ENCODE assay signal across 8 cellular contexts in the genomic region with DNA sequence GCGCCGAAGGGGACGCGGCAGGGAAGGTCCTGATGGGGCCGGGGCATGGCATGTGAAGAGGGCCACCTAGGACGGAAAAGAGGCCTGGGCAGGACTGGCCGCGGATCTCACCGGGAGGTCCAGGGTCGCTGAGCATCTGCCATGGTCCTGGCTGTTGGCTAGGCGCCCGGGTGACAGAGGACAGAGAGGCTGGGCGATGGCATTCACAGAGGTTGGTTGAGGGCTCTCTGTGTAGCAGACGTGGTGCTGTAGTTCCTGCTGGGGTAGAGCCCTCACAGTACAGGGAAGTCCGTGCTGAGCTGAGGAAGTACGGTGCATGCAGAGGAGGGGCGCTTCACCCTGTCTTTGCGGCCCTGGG. TPM values are rescaled to one million over a fixed set of nuclear protein-coding genes. Genes with fewer than 3 reads are reported as not detected.
DNase-seq lines count a peak whose midpoint lies in the region; ATAC-seq, FAIRE-seq and TF ChIP-seq lines count a peak whose summit lies in the region.

No MANE protein-coding gene starts in this region.

- peak overlapping the region; percentile 77 for H2AFZ ChIP-seq in K562 (ENCODE audit: low read depth, low read length)

- no peaks in the 10 kb centered on the region for H4K20me1 ChIP-seq in K562 (replicated peaks; ENCODE audit: control insufficient read depth, insufficient read depth, low read length)

- H3K4me3 ChIP-seq in RWPE2 (ENCODE audit: severe bottlenecking) (peak overlapping the region; percentile 77), K562 (peak overlapping the region; percentile 71)

- WGBS in K562 (ENCODE audit: insufficient coverage, low coverage, missing lambda C conversion rate), result under 1% methylated on average over 17 of the region's 18 CpGs

- TF ChIP-seq RAD21 in K562 (CRISPR knock-in tag; conservative IDR thresholded peaks at IDR 0.05 in 1 of 2, IDR thresholded peaks at IDR 0.05 in 1 of 2), result no peak

- no peaks in the 10 kb centered on the region for H3K9me3 ChIP-seq in RWPE2 (ENCODE audit: severe bottlenecking)
- no peaks in the 10 kb centered on the region for H3K9me3 ChIP-seq in K562 (replicated peaks; ENCODE audit: control insufficient read depth, insufficient read depth, low read depth, low read length)

- H3K27ac ChIP-seq in RWPE2 (ENCODE audit: poor library complexity, severe bottlenecking), result no peak overlapping the region
- peak overlapping the region; percentile 66 for H3K27ac ChIP-seq in K562 (ENCODE audit: extremely low read depth, low read depth, low read length)

- H3K79me2 ChIP-seq in K562 (ENCODE audit: control insufficient read depth, insufficient read depth, low read length), result peaks cover 12% of the 10 kb centered on the region; the same call in 2 of the 3 replicates

- peak; percentile 23 for FAIRE-seq in K562 (lab: Jason Lieb, UNC)

- BruUV-seq in K562 (replicated peaks; lab: Mats Ljungman, UMichigan), result TSS peak; percentile 33

- H3K4me1 ChIP-seq in RWPE2 (ENCODE audit: insufficient read depth, poor library complexity, severe bottlenecking), result peaks cover 5% of the 10 kb centered on the region
- H3K4me1 ChIP-seq in K562 (replicated peaks in 1 of 2; ENCODE audit: control insufficient read depth in 2 of 2, insufficient read depth in 2 of 2, low read length in 2 of 2), result peaks cover 9 to 15% of the 10 kb centered on the region in 2 experiments; a peak in 3 of 5 replicates

- in situ Hi-C loops in K562 (cut with MboI), result no loop called here

- H3K9ac ChIP-seq in K562 (ENCODE audit: insufficient read depth in 1 of 2, low read depth in 2 of 2, low read length in 2 of 2), result peak overlapping the region; percentile 70 to 98

- H3K27me3 ChIP-seq in RWPE2 (ENCODE audit: insufficient read depth, poor library complexity, severe bottlenecking) (no peaks in the 10 kb centered on the region), K562 (ENCODE audit: control insufficient read depth in 2 of 2, insufficient read depth in 2 of 2, low read length in 2 of 2) (no peaks in the 10 kb centered on the region)

- no peak for TF ChIP-seq POLR2A in K562 (conservative IDR thresholded peaks at IDR 0.05)

- peak overlapping the region; percentile 88 for H3K4me2 ChIP-seq in K562 (ENCODE audit: insufficient read depth, low read length)

- no peaks in the 10 kb centered on the region for H3K9me1 ChIP-seq in K562 (ENCODE audit: control insufficient read depth, insufficient read depth, low read length)

- DNase-seq in NK-92 treated with Interleukin-12 subunit alpha and Interleukin-12 subunit beta, amount 100 ng/mL, for 24 hours (lab: John Stamatoyannopoulos, UW), result peak; percentile 49
- DNase-seq in NK-92 (lab: John Stamatoyannopoulos, UW; ENCODE audit: unreplicated experiment) (no peak), RWPE2 (ENCODE audit: low spot score) (no peak), K562 (ENCODE audit: extremely low read depth in 1 of 4, low spot score in 3 of 4) (peak in 1 of 4 experiments; percentile 49), inferior parietal cortex (ENCODE audit: extremely low spot score) (peak; percentile 36), DMS153 (lab: John Stamatoyannopoulos, UW) (no peak)
- peak; percentile 27 to 34 for DNase-seq in stimulated activated CD4-positive, alpha-beta T cell treated with anti-CD3 and anti-CD28 coated beads, Interleukin-2, amount 100 ng/mL, for 24 hours

- POLR2A ChIA-PET in K562 (lab: Yijun Ruan, JAX), result interaction anchor here (0.6 to 8.3 kb wide), 5 partner anchors 11 to 208 kb away, joined by 3 to 87 read pairs (median 5); partner anchors contain the start of gene GRPEL2

- TF ChIP-seq CTCF in RWPE2 (IDR thresholded peaks at IDR 0.05; ENCODE audit: poor library complexity, severe bottlenecking), result no peak
- TF ChIP-seq CTCF in K562 (IDR thresholded peaks at IDR 0.05 in 2 of 3, conservative IDR thresholded peaks at IDR 0.05 in 1 of 3; ENCODE audit: insufficient read depth in 2 of 3, low read depth in 1 of 3, low read length in 3 of 3), result no peak

- peak; percentile 10 for ATAC-seq in HG03064 (IDR thresholded peaks at IDR 0.05; ENCODE audit: low read depth, unreplicated experiment)
- ATAC-seq in RWPE2 (ENCODE audit: low read depth), result peak; percentile 5; the same call in 1 of the 3 replicates
- ATAC-seq in K562, result peak; percentile 53

- H3K36me3 ChIP-seq in RWPE2 (ENCODE audit: low read depth), result peaks cover 19% of the 10 kb centered on the region
- H3K36me3 ChIP-seq in K562 (ENCODE audit: control insufficient read depth, insufficient read depth, low read length), result peaks cover 26% of the 10 kb centered on the region

- intact Hi-C loops in K562 (cut with micrococcal nuclease), result no loop called here

- no peak for TF ChIP-seq EP300 in K562 (IDR thresholded peaks at IDR 0.05; ENCODE audit: low read length)

- CTCF ChIA-PET in K562 (lab: Yijun Ruan, JAX; ENCODE audit: low intra/inter-chr PET ratio), result no interaction called here

TF ChIP-seq in K562, 482 proteins besides CTCF, POLR2A, EP300 and RAD21 (continues in another document):
- TF ChIP-seq ZNF41 (CRISPR knock-in tag; conservative IDR thresholded peaks at IDR 0.05) (no peak), NCOA1 (IDR thresholded peaks at IDR 0.05; ENCODE audit: low read depth) (no peak), TRIM28 (IDR thresholded peaks at IDR 0.05) (no peak), HDAC8 (tag; IDR thresholded peaks at IDR 0.05) (no peak), ELK3 (CRISPR knock-in tag; IDR thresholded peaks at IDR 0.05) (no peak)

RNA-seq across cellular contexts. Expression of gene PCYOX1L, which starts 0.4 kb away (rescaled TPM):
- 20.2 and 24.4 TPM in 2 replicates for total RNA-seq in K562 (2011; cell fraction: chromatin; rRNA removed; ENCODE audit: low replicate concordance)
- total RNA-seq in K562 (2011; cell fraction: nucleolus; rRNA removed), result 28.2 and 32.0 TPM in 2 replicates
- total RNA-seq in K562 (2011; cell fraction: nucleoplasm; rRNA removed), result 28.4 and 30.6 TPM in 2 replicates
- 5.4 and 7.2 TPM in 2 replicates for total RNA-seq in K562 (2014; rRNA removed)
- 5.9 and 6.0 TPM in 2 replicates for total RNA-seq in K562 (2014; rRNA removed; fragmentation: Illumina TruSeq; extraction: Trizol)
- total RNA-seq in K562 (2015; rRNA removed; fragmentation: Illumina TruSeq; extraction: Trizol), result 5.1 and 5.3 TPM in 2 replicates
- total RNA-seq in K562 (2021), result 7.8 and 8.0 TPM in 2 replicates
- 17.9 and 21.5 TPM in 2 replicates for polyA plus RNA-seq in K562 (2011; rRNA removed)
- 25.0 and 29.5 TPM in 2 replicates for polyA plus RNA-seq in K562 (2011; cell fraction: cytosol; rRNA removed)
- polyA plus RNA-seq in K562 (2011; cell fraction: nucleus; rRNA removed), result 44.5 and 48.0 TPM in 2 replicates
- polyA plus RNA-seq in K562 (2012), result 8.9 and 16.5 TPM in 2 replicates
- 9.4 and 10.0 TPM in 2 replicates for polyA plus RNA-seq in K562 (2014; fragmentation: Illumina TruSeq; extraction: Trizol)
- polyA plus RNA-seq in K562 (2014; fragmentation: Nextera tagmentation; extraction: Ambion mirVana), result 1 to 10 TPM; 2.3 to 2.4 TPM
- 6.5 and 8.3 TPM in 2 replicates for polyA plus RNA-seq in K562 (2014; rRNA removed)
- 13.7 and 15.4 TPM in 2 replicates for polyA minus RNA-seq in K562 (2011; rRNA and poly(A)+ RNA removed)
- 6.8 and 7.7 TPM in 2 replicates for polyA minus RNA-seq in K562 (2011; cell fraction: cytosol; rRNA and poly(A)+ RNA removed)
- polyA minus RNA-seq in K562 (2011; cell fraction: nucleus; rRNA and poly(A)+ RNA removed), result 15.3 and 21.9 TPM in 2 replicates

RNA-seq across cellular contexts. Expression of gene GRPEL2, which starts 13.0 kb away (rescaled TPM):
- 19.7 and 30.9 TPM in 2 replicates for total RNA-seq in K562 (2011; cell fraction: chromatin; rRNA removed; ENCODE audit: low replicate concordance)
- total RNA-seq in K562 (2011; cell fraction: nucleolus; rRNA removed), result 10.5 and 12.1 TPM in 2 replicates
- total RNA-seq in K562 (2011; cell fraction: nucleoplasm; rRNA removed), result 21.0 and 33.4 TPM in 2 replicates
- total RNA-seq in K562 (2014; rRNA removed) (26.1 and 27.6 TPM in 2 replicates), K562 (2014; rRNA removed; fragmentation: Illumina TruSeq; extraction: Trizol) (35.8 and 44.2 TPM in 2 replicates), K562 (2015; rRNA removed; fragmentation: Illumina TruSeq; extraction: Trizol) (19.4 and 23.2 TPM in 2 replicates), K562 (2021) (37.8 and 40.5 TPM in 2 replicates)
- polyA plus RNA-seq in K562 (2011; rRNA removed) (29.1 and 31.0 TPM in 2 replicates), K562 (2014; fragmentation: Illumina TruSeq; extraction: Trizol) (23.0 and 23.4 TPM in 2 replicates), K562 (2014; fragmentation: Nextera tagmentation; extraction: Ambion mirVana) (10 to 100 TPM; 11.2 to 17.1 TPM), K562 (2014; rRNA removed) (25.8 and 26.4 TPM in 2 replicates)
- 4.9 and 14.0 TPM in 2 replicates for polyA plus RNA-seq in K562 (2011; cell fraction: cytosol; rRNA removed)
- polyA plus RNA-seq in K562 (2011; cell fraction: nucleus; rRNA removed), result 14.6 and 16.7 TPM in 2 replicates
- polyA plus RNA-seq in K562 (2012), result 8.6 and 9.6 TPM in 2 replicates
- polyA minus RNA-seq in K562 (2011; rRNA and poly(A)+ RNA removed), result 40.6 and 45.9 TPM in 2 replicates
- 19.4 and 28.1 TPM in 2 replicates for polyA minus RNA-seq in K562 (2011; cell fraction: cytosol; rRNA and poly(A)+ RNA removed)
- 11.2 and 19.1 TPM in 2 replicates for polyA minus RNA-seq in K562 (2011; cell fraction: nucleus; rRNA and poly(A)+ RNA removed)

RNA-seq across cellular contexts. Expression of gene IL17B, which starts 20.8 kb away (rescaled TPM):
- not detected in 2 replicates for total RNA-seq in K562 (2011; cell fraction: chromatin; rRNA removed; ENCODE audit: low replicate concordance)
- total RNA-seq in K562 (2011; cell fraction: nucleolus; rRNA removed), result not detected in 2 replicates
- total RNA-seq in K562 (2011; cell fraction: nucleoplasm; rRNA removed), result not detected in 2 replicates
- total RNA-seq in K562 (2014; rRNA removed) (1.5 and 2.6 TPM in 2 replicates), K562 (2014; rRNA removed; fragmentation: Illumina TruSeq; extraction: Trizol) (not detected in 2 replicates), K562 (2015; rRNA removed; fragmentation: Illumina TruSeq; extraction: Trizol) (0.36 TPM in 1 of 2 replicates, not detected in the other), K562 (2021) (0.51 and 0.58 TPM in 2 replicates)
- polyA plus RNA-seq in K562 (2011; rRNA removed) (0.28 and 0.81 TPM in 2 replicates), K562 (2014; fragmentation: Illumina TruSeq; extraction: Trizol) (0.57 TPM in 1 of 2 replicates, not detected in the other), K562 (2014; fragmentation: Nextera tagmentation; extraction: Ambion mirVana) (under 1 TPM; 0.32 to 0.53 TPM), K562 (2014; rRNA removed) (1.0 and 3.0 TPM in 2 replicates)
- polyA plus RNA-seq in K562 (2011; cell fraction: cytosol; rRNA removed), result 0.57 and 0.58 TPM in 2 replicates
- 0.43 and 0.73 TPM in 2 replicates for polyA plus RNA-seq in K562 (2011; cell fraction: nucleus; rRNA removed)
- polyA plus RNA-seq in K562 (2012), result 0.44 and 3.0 TPM in 2 replicates
- not detected in 2 replicates for polyA minus RNA-seq in K562 (2011; rRNA and poly(A)+ RNA removed)
- polyA minus RNA-seq in K562 (2011; cell fraction: cytosol; rRNA and poly(A)+ RNA removed), result 2.4 TPM in 1 of 2 replicates, not detected in the other
- polyA minus RNA-seq in K562 (2011; cell fraction: nucleus; rRNA and poly(A)+ RNA removed), result not detected in 2 replicates

Comparison
In these comparisons a context has a peak if more than half of its experiments do, and no peak if none do; other contexts are left out.
1. DNase-seq: peak in NK-92 treated with Interleukin-12 subunit alpha and Interleukin-12 subunit beta, amount 100 ng/mL, for 24 hours (single experiment), inferior parietal cortex (single experiment) and stimulated activated CD4-positive, alpha-beta T cell treated with anti-CD3 and anti-CD28 coated beads, Interleukin-2, amount 100 ng/mL, for 24 hours (2 of 2); none in NK-92 (single experiment), RWPE2 (single experiment) and DMS153 (single experiment).
2. Peak in every context shown above with its lines, with median percentiles within 50 percentile points of each other: ATAC-seq.